Comparison of ENCODE assay signal across 19 cellular contexts in the genomic region with DNA sequence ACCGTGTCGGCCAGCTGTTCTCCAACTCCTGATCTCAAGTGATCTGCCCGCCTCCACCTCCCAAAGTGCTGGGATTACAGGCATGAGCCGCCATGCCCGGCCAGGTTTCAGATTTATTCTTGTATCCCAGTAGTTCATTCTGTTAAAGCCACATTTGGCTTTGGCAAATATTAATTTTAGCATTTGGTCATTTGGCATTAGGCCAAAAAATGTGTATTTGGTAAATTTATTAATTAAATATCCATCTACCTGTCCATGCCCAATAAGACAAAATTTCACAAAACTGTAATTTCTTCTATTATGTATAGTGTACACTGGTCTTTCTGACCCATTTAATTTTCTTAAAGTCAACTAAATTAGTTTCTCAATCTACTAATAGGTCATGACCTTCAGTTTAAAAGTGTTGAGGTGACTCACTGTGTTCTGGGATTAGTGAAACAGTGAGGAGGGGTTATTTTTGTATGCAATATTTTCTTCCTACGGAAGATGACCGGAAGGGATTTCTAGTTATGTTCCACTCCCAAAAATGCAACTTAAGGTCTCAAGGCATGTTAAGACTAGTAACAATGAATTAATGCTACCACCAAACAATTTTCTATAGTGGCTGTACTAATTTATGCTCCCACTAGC. TPM values are rescaled to one million over a fixed set of nuclear protein-coding genes. Genes with fewer than 3 reads are reported as not detected.
A peak's percentile ranks its signal among the peaks of the same experiment; 100 is the strongest.
DNase-seq lines count a peak whose midpoint lies in the region; FAIRE-seq and TF ChIP-seq lines count a peak whose summit lies in the region.
"Had no signal": no experiment of that assay in that cellular context is flagged by ENCODE, and none has a peak within 500 bp of the region (broad histone marks: within the 10 kb centered on the region; RNA-seq: fewer than 3 reads in every experiment).

No MANE protein-coding gene starts in this region.

- CTCF ChIA-PET in MCF 10A (lab: Yijun Ruan, JAX) = no interaction called here
- CTCF ChIA-PET in mammary epithelial cell (lab: Charles Lee; ENCODE audit: low non-redundant PET) = no interaction called here

- H3K27ac ChIP-seq in mammary epithelial cell (ENCODE audit: insufficient read depth, low read depth, low read length) (no peak overlapping the region), stomach (peak overlapping the region in 4 of 5 donors; percentile 22 to 74 (median 59)), kidney (ENCODE audit: low read depth in 2 of 2, low read length in 2 of 2) (no peak overlapping the region)
- H3K27ac ChIP-seq: upper lobe of right lung had no signal

- H4K20me1 ChIP-seq in mammary epithelial cell (ENCODE audit: insufficient read depth, low read length) = no peaks in the 10 kb centered on the region

- H3K4me1 ChIP-seq in mammary epithelial cell (ENCODE audit: insufficient read depth, low read length) (peaks cover 19% of the 10 kb centered on the region), stomach (peaks cover 0 to 96% (median 49%) of the 10 kb centered on the region in 4 donors), kidney (ENCODE audit: control insufficient read depth in 1 of 2, insufficient read depth in 1 of 2, low read depth in 1 of 2, low read length in 2 of 2) (peaks cover 0 to 5% of the 10 kb centered on the region in 2 donors)
- H3K4me1 ChIP-seq: ascending aorta had no signal

- no peaks in the 10 kb centered on the region for H3K36me3 ChIP-seq in mammary epithelial cell (ENCODE audit: insufficient read depth, low read length)
- H3K36me3 ChIP-seq in stomach = no peaks in the 10 kb centered on the region
- H3K36me3 ChIP-seq in kidney (ENCODE audit: control insufficient read depth in 1 of 2, insufficient read depth in 2 of 2, low read length in 2 of 2) = no peaks in the 10 kb centered on the region
- H3K36me3 ChIP-seq: ascending aorta, upper lobe of right lung had no signal

- H2AFZ ChIP-seq in mammary epithelial cell (ENCODE audit: low read depth, low read length) = no peak overlapping the region

- no TSS peak for BruUV-seq in MCF 10A (replicated peaks; lab: Mats Ljungman, UMichigan)
- no TSS peak for BruUV-seq in mammary epithelial cell (replicated peaks; lab: Mats Ljungman, UMichigan)

- no peaks in the 10 kb centered on the region for H3K27me3 Mint-ChIP-seq in MCF 10A (ENCODE audit: insufficient read depth, unreplicated experiment)

- DNase-seq in MCF 10A (ENCODE audit: unreplicated experiment) = peak; percentile 51
- DNase-seq in mammary epithelial cell = no peak
- peak; percentile 15 for DNase-seq in epithelial cell of esophagus (ENCODE audit: low read depth)
- peak; percentile 18 to 58 for DNase-seq in lung microvascular endothelial cell (ENCODE audit: low read depth in 2 of 2)
- DNase-seq in stomach = no peak
- DNase-seq in kidney = no peak
- no peak for DNase-seq in HTR-8/SVneo (ENCODE audit: insufficient read length, low spot score)
- no peak for DNase-seq in stimulated activated CD4-positive, alpha-beta T cell treated with anti-CD3 and anti-CD28 coated beads, Interleukin-4, amount 100 ng/mL, for 4 hours
- DNase-seq: activated CD8-positive, alpha-beta memory T cell treated with anti-CD3 and anti-CD28 coated beads for 24 hours; activated naive CD4-positive, alpha-beta T cell treated with anti-CD3 and anti-CD28 coated beads, Interleukin-2, amount 50 U/mL, for 16 hours; activated T-cell treated with anti-CD3 and anti-CD28 coated beads, Interleukin-2, amount 50 U/mL, for 48 hours; AML-193; DMS79; glutamatergic neuron; NCI-H187; NCI-H526 treated with DMSO at 0.1 percent for 48 hours; stimulated activated CD4-positive, alpha-beta T cell treated with anti-CD3 and anti-CD28 coated beads, Interleukin-12 subunit alpha, Interleukin-12 subunit beta, amount 100 ng/mL, for 4 hours; upper lobe of right lung had no signal

- no peak for TF ChIP-seq EP300 in stomach (IDR thresholded peaks at IDR 0.05)

- no peaks in the 10 kb centered on the region for H3K9me3 Mint-ChIP-seq in MCF 10A (ENCODE audit: unreplicated experiment)

- no peak overlapping the region for H3K4me2 ChIP-seq in mammary epithelial cell (ENCODE audit: insufficient read depth, low read depth, low read length)

- in situ Hi-C loops in mammary epithelial cell (cut with MboI; ENCODE audit: low sequenced_read_pairs in 2 of 2) = no loop called here

- peaks cover 16% of the 10 kb centered on the region for H3K4me1 Mint-ChIP-seq in MCF 10A (ENCODE audit: insufficient read depth, unreplicated experiment)

- peak overlapping the region; percentile 16 for H3K27ac Mint-ChIP-seq in MCF 10A (ENCODE audit: low read depth, unreplicated experiment)

- dilution Hi-C loops in mammary epithelial cell (cut with HindIII; ENCODE audit: low sequenced_read_pairs) = no loop called here

- WGBS in mammary epithelial cell (ENCODE audit: low coverage, missing lambda C conversion rate) = 82% methylated on average over 7 of the region's 7 CpGs
- 86 to 95% (median 92%) methylated on average over 7 of the region's 7 CpGs for WGBS in stomach, 5 donors

- intact Hi-C loops in MCF 10A (cut with micrococcal nuclease) (no loop called here), mammary epithelial cell (cut with micrococcal nuclease) (no loop called here), stomach (cut with DNase I; ENCODE audit: low total_unique reads) (no loop called here), kidney (cut with DNase I) (no loop called here)

- H3K9ac ChIP-seq in mammary epithelial cell (ENCODE audit: insufficient read depth, low read length) (no peak overlapping the region), kidney (ENCODE audit: low read length in 2 of 2) (no peak overlapping the region)

- peaks cover 12% of the 10 kb centered on the region for H3K36me3 Mint-ChIP-seq in MCF 10A (ENCODE audit: insufficient read depth, unreplicated experiment)

- H3K27me3 ChIP-seq in mammary epithelial cell (ENCODE audit: insufficient read depth, low read length) = no peaks in the 10 kb centered on the region
- no peaks in the 10 kb centered on the region for H3K27me3 ChIP-seq in stomach
- H3K27me3 ChIP-seq: ascending aorta, upper lobe of right lung had no signal

- no peak overlapping the region for H3K4me3 Mint-ChIP-seq in MCF 10A (ENCODE audit: unreplicated experiment)

- TF ChIP-seq POLR2A in stomach (IDR thresholded peaks at IDR 0.05) = no peak

- H3K9me3 ChIP-seq in mammary epithelial cell (replicated peaks; ENCODE audit: insufficient read depth, low read length) (no peaks in the 10 kb centered on the region), stomach (no peaks in the 10 kb centered on the region), kidney (ENCODE audit: control insufficient read depth in 1 of 2, low read length in 2 of 2) (no peaks in the 10 kb centered on the region)
- H3K9me3 ChIP-seq: ascending aorta, upper lobe of right lung had no signal

- TF ChIP-seq CTCF in MCF 10A (IDR thresholded peaks at IDR 0.05; ENCODE audit: unreplicated experiment) (no peak), mammary epithelial cell (conservative IDR thresholded peaks at IDR 0.05 in 1 of 2, IDR thresholded peaks at IDR 0.05 in 1 of 2; ENCODE audit: extremely low read depth in 1 of 2, insufficient read depth in 1 of 2, low read depth in 1 of 2, low read length in 2 of 2) (no peak), epithelial cell of esophagus (IDR thresholded peaks at IDR 0.05; ENCODE audit: insufficient read depth, low read depth, low read length, missing control alignments) (no peak), stomach (IDR thresholded peaks at IDR 0.05) (no peak), kidney (IDR thresholded peaks at IDR 0.05; ENCODE audit: borderline replicate concordance, extremely low read depth, insufficient read depth) (no peak)

- H3K4me3 ChIP-seq in mammary epithelial cell (replicated peaks in 1 of 3; ENCODE audit: insufficient read depth in 1 of 3, low read depth in 2 of 3, low read length in 3 of 3) = no peak overlapping the region
- no peak overlapping the region for H3K4me3 ChIP-seq in epithelial cell of esophagus (ENCODE audit: low read length)
- no peak overlapping the region for H3K4me3 ChIP-seq in stomach
- H3K4me3 ChIP-seq in kidney (ENCODE audit: low read length in 2 of 2) = no peak overlapping the region
- H3K4me3 ChIP-seq: ascending aorta, upper lobe of right lung had no signal

- POLR2A ChIA-PET in MCF 10A (lab: Yijun Ruan, JAX) = interaction anchor here (7.0 kb wide), 1 partner anchor 21 kb away, joined by 48 read pairs; the partner anchor contains the start of genes NMRK1 and OSTF1

- H3K79me2 ChIP-seq in mammary epithelial cell (ENCODE audit: insufficient read depth, low read length) = peaks cover 89% of the 10 kb centered on the region

- no peak for FAIRE-seq in kidney (lab: Jason Lieb, UNC)
- FAIRE-seq in HTR-8/SVneo (lab: Jason Lieb, UNC) = no peak

RNA-seq across cellular contexts. Expression of gene OSTF1, which starts 21.0 kb away (rescaled TPM):
- total RNA-seq in MCF 10A (2022) (18.3 and 21.1 TPM in 2 replicates), mammary epithelial cell (10 to 100 TPM; 31.8 to 53.1 TPM), lung microvascular endothelial cell (82.6 and 121 TPM in 2 replicates), stomach (10 to 100 TPM in 2 of 5 donors, 1 to 10 TPM in 2, not detected in 1; 2.2 to 79.4 (median 24.1) TPM), kidney (52.7 TPM)
- polyA plus RNA-seq in mammary epithelial cell (40.1 TPM), stomach (10 to 100 TPM; 40.0 to 52.7 (median 48.7) TPM), kidney (ENCODE audit: insufficient read depth, low read depth, low replicate concordance) (42.8 TPM)
- 43.9 TPM for polyA minus RNA-seq in mammary epithelial cell

RNA-seq across cellular contexts. Expression of gene NMRK1, which starts 21.4 kb away (rescaled TPM):
- total RNA-seq in MCF 10A (2022) = 24.6 and 35.5 TPM in 2 replicates
- 10 to 100 TPM; 13.7 to 24.3 TPM for total RNA-seq in mammary epithelial cell
- 18.0 TPM for polyA plus RNA-seq in mammary epithelial cell
- 2.6 TPM for polyA minus RNA-seq in mammary epithelial cell
- total RNA-seq in lung microvascular endothelial cell = 16.5 and 20.9 TPM in 2 replicates
- total RNA-seq in stomach = 10 to 100 TPM in 4 of 5 donors, 1 to 10 TPM in 1; 1.2 to 22.2 (median 12.3) TPM
- polyA plus RNA-seq in stomach = 10 to 100 TPM; 44.8 to 73.3 (median 53.0) TPM
- 42.3 TPM for total RNA-seq in kidney
- 67.8 TPM for polyA plus RNA-seq in kidney (ENCODE audit: insufficient read depth, low read depth, low replicate concordance)

Comparison
In these comparisons a context has a peak if more than half of its experiments do, and no peak if none do; other contexts are left out.
1. DNase-seq: peak in MCF 10A (single experiment), epithelial cell of esophagus (single experiment) and lung microvascular endothelial cell (2 of 2); none in mammary epithelial cell (single experiment), stomach (single experiment), kidney (single experiment), HTR-8/SVneo (single experiment) and stimulated activated CD4-positive, alpha-beta T cell treated with anti-CD3 and anti-CD28 coated beads, Interleukin-4, amount 100 ng/mL, for 4 hours (0 of 2).
2. H3K27ac ChIP-seq: peak in stomach (4 of 5); none in mammary epithelial cell (single experiment) and kidney (0 of 2).